ENCODE assay signal across 25 cellular contexts in the genomic region with DNA sequence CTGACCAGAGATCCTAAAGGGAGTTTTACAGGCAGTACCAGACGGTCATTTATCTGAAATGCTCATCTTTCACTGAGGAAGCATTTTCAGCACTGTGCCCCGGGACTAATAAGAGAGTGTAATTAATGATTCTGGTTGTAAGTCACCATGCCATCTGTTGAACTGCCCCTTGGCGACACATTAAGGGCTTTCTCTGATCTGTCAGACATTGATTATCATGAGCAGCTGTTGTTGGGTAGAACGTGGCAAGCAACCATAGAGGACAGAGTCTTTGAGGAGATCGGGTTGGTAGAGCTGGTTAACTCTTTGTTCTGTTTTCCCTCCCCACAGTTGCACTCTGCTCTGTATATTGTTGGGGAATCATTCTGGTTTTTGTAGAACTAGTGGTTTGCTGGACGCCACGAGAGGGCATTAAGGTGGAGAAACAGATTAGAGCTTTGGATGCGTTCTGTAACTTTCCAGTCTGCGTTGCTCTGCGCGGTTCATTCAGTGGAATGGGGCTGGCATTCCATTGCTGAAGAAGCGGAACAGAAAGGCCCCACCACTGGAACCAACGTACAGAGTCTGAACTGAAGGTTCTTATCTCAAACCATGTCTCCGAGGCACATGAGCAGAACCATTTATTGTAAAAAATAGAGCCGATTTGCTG. TPM values are rescaled to one million over a fixed set of nuclear protein-coding genes. Genes with fewer than 3 reads are reported as not detected.
A peak's percentile ranks its signal among the peaks of the same experiment; 100 is the strongest.
DNase-seq lines count a peak whose midpoint lies in the region; ATAC-seq and TF ChIP-seq lines count a peak whose summit lies in the region.
"Had no signal": no experiment of that assay in that cellular context is flagged by ENCODE, and none has a peak within 500 bp of the region (broad histone marks: within the 10 kb centered on the region; RNA-seq: fewer than 3 reads in every experiment).

No MANE protein-coding gene starts in this region.

- H3K36me3 Mint-ChIP-seq in activated T-cell treated with anti-CD3 and anti-CD28 coated beads, Interleukin-2, amount 50 U/mL, for 24 hours (ENCODE audit: low read depth): no peaks in the 10 kb centered on the region
- peaks cover 65% of the 10 kb centered on the region for H3K36me3 Mint-ChIP-seq in activated T-cell treated with anti-CD3 and anti-CD28 coated beads, Interleukin-2, amount 50 U/mL, for 4 hours (ENCODE audit: insufficient read depth)
- peaks cover 30% of the 10 kb centered on the region for H3K36me3 Mint-ChIP-seq in brain

- ATAC-seq in activated T-cell treated with anti-CD3 and anti-CD28 coated beads, Interleukin-2, amount 50 U/mL, for 4 hours: no peak
- ATAC-seq in GM19395 (IDR thresholded peaks at IDR 0.05; ENCODE audit: unreplicated experiment): no peak
- ATAC-seq: activated naive CD8-positive, alpha-beta T cell treated with anti-CD3 and anti-CD28 coated beads, Interleukin-2, amount 50 U/mL, for 24 hours; stimulated activated naive CD8-positive, alpha-beta T cell treated with anti-CD3 and anti-CD28 coated beads, Interleukin-15, amount 100 ng/mL, for 72 hours had no signal

- H3K27me3 Mint-ChIP-seq in activated T-cell treated with anti-CD3 and anti-CD28 coated beads, Interleukin-2, amount 50 U/mL, for 24 hours: no peaks in the 10 kb centered on the region
- H3K27me3 Mint-ChIP-seq in activated T-cell treated with anti-CD3 and anti-CD28 coated beads, Interleukin-2, amount 50 U/mL, for 4 hours (ENCODE audit: low read depth): no peaks in the 10 kb centered on the region
- no peaks in the 10 kb centered on the region for H3K27me3 Mint-ChIP-seq in brain
- H3K27me3 Mint-ChIP-seq: activated CD4-positive, alpha-beta T cell treated with anti-CD3 and anti-CD28 coated beads, Interleukin-2, amount 10 ng/mL, durations not matched to agents 24 days and 14 days; activated naive CD8-positive, alpha-beta T cell treated with anti-CD3 and anti-CD28 coated beads, Interleukin-2, amount 50 U/mL, for 24 hours; stimulated activated naive CD8-positive, alpha-beta T cell treated with anti-CD3 and anti-CD28 coated beads, Interleukin-15, amount 100 ng/mL, for 72 hours had no signal

- peak overlapping the region; percentile 20 for H3K27ac Mint-ChIP-seq in activated T-cell treated with anti-CD3 and anti-CD28 coated beads, Interleukin-2, amount 50 U/mL, for 24 hours
- H3K27ac Mint-ChIP-seq in brain: peak overlapping the region in 3 of 5 experiments; percentile 78 to 80 (median 79)
- H3K27ac Mint-ChIP-seq: activated CD4-positive, alpha-beta T cell treated with anti-CD3 and anti-CD28 coated beads, Interleukin-2, amount 10 ng/mL, durations not matched to agents 24 days and 14 days; activated naive CD8-positive, alpha-beta T cell treated with anti-CD3 and anti-CD28 coated beads, Interleukin-2, amount 50 U/mL, for 24 hours; H9 had no signal

- H3K9me3 Mint-ChIP-seq in activated T-cell treated with anti-CD3 and anti-CD28 coated beads, Interleukin-2, amount 50 U/mL, for 24 hours: no peaks in the 10 kb centered on the region
- H3K9me3 Mint-ChIP-seq in activated T-cell treated with anti-CD3 and anti-CD28 coated beads, Interleukin-2, amount 50 U/mL, for 4 hours: no peaks in the 10 kb centered on the region
- peaks cover 0 to 17% (median 5%) of the 10 kb centered on the region in 5 experiments for H3K9me3 Mint-ChIP-seq in brain
- H3K9me3 Mint-ChIP-seq: activated CD4-positive, alpha-beta T cell treated with anti-CD3 and anti-CD28 coated beads, Interleukin-2, amount 10 ng/mL, durations not matched to agents 24 days and 14 days; activated naive CD8-positive, alpha-beta T cell treated with anti-CD3 and anti-CD28 coated beads, Interleukin-2, amount 50 U/mL, for 24 hours; H9; neural crest cell; stimulated activated naive CD8-positive, alpha-beta T cell treated with anti-CD3 and anti-CD28 coated beads, Interleukin-15, amount 100 ng/mL, for 72 hours had no signal

- TF ChIP-seq RAD21 in liver (IDR thresholded peaks at IDR 0.05): no peak

- H3K9ac ChIP-seq in liver (ENCODE audit: low read depth in 1 of 2, low read length in 2 of 2): peak overlapping the region in 1 of 2 donors; percentile 26

- no peak overlapping the region for H3K4me3 Mint-ChIP-seq in activated T-cell treated with anti-CD3 and anti-CD28 coated beads, Interleukin-2, amount 50 U/mL, for 24 hours
- no peak overlapping the region for H3K4me3 Mint-ChIP-seq in activated T-cell treated with anti-CD3 and anti-CD28 coated beads, Interleukin-2, amount 50 U/mL, for 4 hours
- no peak overlapping the region for H3K4me3 Mint-ChIP-seq in brain
- H3K4me3 Mint-ChIP-seq: activated CD4-positive, alpha-beta T cell treated with anti-CD3 and anti-CD28 coated beads, Interleukin-2, amount 10 ng/mL, durations not matched to agents 24 days and 14 days; activated naive CD8-positive, alpha-beta T cell treated with anti-CD3 and anti-CD28 coated beads, Interleukin-2, amount 50 U/mL, for 24 hours; H9; neural crest cell; stimulated activated naive CD8-positive, alpha-beta T cell treated with anti-CD3 and anti-CD28 coated beads, Interleukin-15, amount 100 ng/mL, for 72 hours had no signal

- peak overlapping the region; percentile 60 to 66 for H3K27ac ChIP-seq in liver (ENCODE audit: low read depth in 1 of 2, low read length in 2 of 2)
- H3K27ac ChIP-seq in tibial artery: peak overlapping the region; percentile 26 to 56
- H3K27ac ChIP-seq: brain microvascular endothelial cell had no signal

- TF ChIP-seq CTCF in brain (conservative IDR thresholded peaks at IDR 0.05) (no peak), liver (IDR thresholded peaks at IDR 0.05; ENCODE audit: low read depth, low read length, missing input control) (no peak), tibial artery (IDR thresholded peaks at IDR 0.05) (no peak)

- H3K27me3 ChIP-seq in liver (ENCODE audit: control insufficient read depth in 4 of 4, insufficient read depth in 4 of 4, low read length in 3 of 4) (no peaks in the 10 kb centered on the region), tibial artery (no peaks in the 10 kb centered on the region)
- H3K27me3 ChIP-seq: brain microvascular endothelial cell, spleen had no signal

- no peak for DNase-seq in activated T-cell treated with anti-CD3 and anti-CD28 coated beads, Interleukin-2, amount 50 U/mL, for 24 hours
- DNase-seq in activated T-cell treated with anti-CD3 and anti-CD28 coated beads, Interleukin-2, amount 50 U/mL, for 4 hours: no peak
- DNase-seq in tibial artery (no peak), NCI-H2171 treated with DMSO at 0.1 percent for 48 hours (lab: John Stamatoyannopoulos, UW) (no peak)
- no peak for DNase-seq in activated CD4-positive, alpha-beta T cell treated with anti-CD3 and anti-CD28 coated beads for 4 hours
- DNase-seq: 8988T; activated CD4-positive, alpha-beta T cell treated with anti-CD3 and anti-CD28 coated beads, Interleukin-2, amount 10 ng/mL, durations not matched to agents 24 days and 14 days; activated CD8-positive, alpha-beta memory T cell treated with anti-CD3 and anti-CD28 coated beads, Interleukin-2, amount 50 U/mL, for 4 hours; activated effector memory CD4-positive, alpha-beta T cell treated with anti-CD3 and anti-CD28 coated beads, Interleukin-2, amount 50 U/mL, for 16 hours; activated naive CD8-positive, alpha-beta T cell treated with anti-CD3 and anti-CD28 coated beads, Interleukin-2, amount 50 U/mL, for 24 hours; brain microvascular endothelial cell; COR-L47; EL; H9; NCI-H1105 treated with DMSO at 0.1 percent for 48 hours; NCI-H526 treated with DMSO at 0.1 percent for 48 hours; spleen; stimulated activated CD4-positive, alpha-beta T cell treated with anti-CD3 and anti-CD28 coated beads, Interleukin-4, amount 100 ng/mL, for 4 hours; stimulated activated naive CD8-positive, alpha-beta T cell treated with anti-CD3 and anti-CD28 coated beads, Interleukin-15, amount 100 ng/mL, for 72 hours; T-helper 1 cell had no signal

- H3K4me1 ChIP-seq in liver (ENCODE audit: control insufficient read depth in 4 of 4, insufficient read depth in 4 of 4, low read length in 3 of 4) (peaks cover 3 to 15% (median 8%) of the 10 kb centered on the region in 4 donors), tibial artery (peaks cover 0 to 29% (median 13%) of the 10 kb centered on the region in 4 donors)

- peaks cover 5% of the 10 kb centered on the region for H3K4me1 Mint-ChIP-seq in activated T-cell treated with anti-CD3 and anti-CD28 coated beads, Interleukin-2, amount 50 U/mL, for 24 hours (ENCODE audit: low read depth)
- no peaks in the 10 kb centered on the region for H3K4me1 Mint-ChIP-seq in activated T-cell treated with anti-CD3 and anti-CD28 coated beads, Interleukin-2, amount 50 U/mL, for 4 hours (ENCODE audit: low read depth)
- peaks cover 29% of the 10 kb centered on the region for H3K4me1 Mint-ChIP-seq in brain
- H3K4me1 Mint-ChIP-seq: activated CD4-positive, alpha-beta T cell treated with anti-CD3 and anti-CD28 coated beads, Interleukin-2, amount 10 ng/mL, durations not matched to agents 24 days and 14 days; activated naive CD8-positive, alpha-beta T cell treated with anti-CD3 and anti-CD28 coated beads, Interleukin-2, amount 50 U/mL, for 24 hours; neural crest cell; stimulated activated naive CD8-positive, alpha-beta T cell treated with anti-CD3 and anti-CD28 coated beads, Interleukin-15, amount 100 ng/mL, for 72 hours had no signal

- H3K9me3 ChIP-seq in liver (ENCODE audit: control insufficient read depth in 4 of 4, low read length in 3 of 4) (no peaks in the 10 kb centered on the region), tibial artery (no peaks in the 10 kb centered on the region)
- H3K9me3 ChIP-seq: spleen had no signal

- 94% methylated on average over 15 of the region's 15 CpGs for WGBS in liver

- H3K36me3 ChIP-seq in liver (ENCODE audit: control insufficient read depth in 4 of 4, insufficient read depth in 3 of 4, low read depth in 1 of 4, low read length in 3 of 4) (peaks cover 3 to 63% (median 34%) of the 10 kb centered on the region in 4 donors), tibial artery (peaks cover 12 to 72% (median 50%) of the 10 kb centered on the region in 3 donors)

- H3K4me3 ChIP-seq in liver (ENCODE audit: low read depth in 1 of 3, low read length in 3 of 3): peak overlapping the region; percentile 31 to 77 (median 74)
- H3K4me3 ChIP-seq in tibial artery: no peak overlapping the region
- H3K4me3 ChIP-seq: coronary artery, spleen had no signal

- intact Hi-C loops in tibial artery (cut with DNase I; ENCODE audit: low total_unique reads): no loop called here

TF ChIP-seq in liver, 16 proteins besides CTCF, POLR2A, EP300 and RAD21 (continues in another document):
- no peak for TF ChIP-seq SP1 (IDR thresholded peaks at IDR 0.05)

RNA-seq across cellular contexts. Expression of a gene that starts 34.3 kb away (rescaled TPM):
- 10 to 100 TPM; 38.6 to 40.4 (median 39.6) TPM for total RNA-seq in activated T-cell treated with anti-CD3 and anti-CD28 coated beads, Interleukin-2, amount 50 U/mL, for 4 hours
- polyA plus RNA-seq in brain (ENCODE audit: insufficient read depth, low read depth, low replicate concordance) (24.2 TPM), liver (10 to 100 TPM in 1 of 2 donors, 1 to 10 TPM in 1; 5.8 to 31.9 TPM)
- total RNA-seq in liver: 10 to 100 TPM; 26.9 to 34.3 TPM

RNA-seq across cellular contexts. Expression of a gene that starts 34.6 kb away (rescaled TPM):
- total RNA-seq in activated T-cell treated with anti-CD3 and anti-CD28 coated beads, Interleukin-2, amount 50 U/mL, for 4 hours: 10 to 100 TPM; 31.3 to 35.5 (median 35.0) TPM
- polyA plus RNA-seq in brain (ENCODE audit: insufficient read depth, low read depth, low replicate concordance) (30.7 TPM), liver (1 to 10 TPM; 4.6 to 7.3 TPM)
- 10 to 100 TPM; 15.4 to 20.4 TPM for total RNA-seq in liver

Comparison
In these comparisons a context has a peak if more than half of its experiments do, and no peak if none do; other contexts are left out.
1. H3K4me3 ChIP-seq: peak in liver (3 of 3); none in tibial artery (0 of 2).